Comparison of ENCODE assay signal across 7 cellular contexts in genomic region chr21:41792711-41793110, GRCh38. TPM values are rescaled to one million over a fixed set of nuclear protein-coding genes. Genes with fewer than 3 reads are reported as not detected.
"Had no signal": no experiment of that assay in that cellular context is flagged by ENCODE, and none has a peak within 500 bp of the region (broad histone marks: within the 10 kb centered on the region; RNA-seq: fewer than 3 reads in every experiment).

No MANE protein-coding gene starts in this region.

- H3K27ac Mint-ChIP-seq: GM23338 had no signal

- H3K27me3 Mint-ChIP-seq: IgD-negative memory B cell had no signal

- H3K4me3 ChIP-seq: GM23338, HAP-1 had no signal

- H3K9me3 ChIP-seq: HAP-1 had no signal

- ATAC-seq: GM23338, HCT116 had no signal

- H3K27ac ChIP-seq: HL-60 had no signal

- H3K4me2 ChIP-seq: GM23338 had no signal

- H3K4me3 Mint-ChIP-seq: GM23338 had no signal

- DNase-seq: H7, KG1 had no signal

- H3K36me3 ChIP-seq: HAP-1 had no signal

- H3K4me1 ChIP-seq: HAP-1 had no signal

- H2AFZ ChIP-seq: GM23338 had no signal

RNA-seq across cellular contexts. Expression of gene RIPK4, which starts 25.9 kb away (rescaled TPM):
- polyA plus RNA-seq: IgD-negative memory B cell had no signal
